Comparison of ENCODE assay signal across 17 cellular contexts in genomic region chr2:46376586-46377286, GRCh38.
DNase-seq lines count a peak whose midpoint lies in the region; ATAC-seq and TF ChIP-seq lines count a peak whose summit lies in the region.
"Had no signal": no experiment of that assay in that cellular context is flagged by ENCODE, and none has a peak within 500 bp of the region (broad histone marks: within the 10 kb centered on the region; RNA-seq: fewer than 3 reads in every experiment).

No MANE protein-coding gene starts in this region.

- H3K4me3 ChIP-seq in thoracic aorta (no peak overlapping the region), right lobe of liver (no peak overlapping the region)
- H3K4me3 ChIP-seq: MG63, tibial nerve had no signal

- DNase-seq in NCI-H446 treated with DMSO at 0.1 percent for 48 hours (lab: John Stamatoyannopoulos, UW) (peak; percentile 78), cerebellar nuclear complex (lab: John Stamatoyannopoulos, UW) (peak; percentile 23 to 37), left lobe of liver (ENCODE audit: low spot score) (no peak), thoracic aorta (ENCODE audit: low spot score) (no peak), right lobe of liver (no peak), RPMI8226 (no peak), CD1c-positive myeloid dendritic cell (ENCODE audit: extremely low spot score) (no peak)
- DNase-seq: activated CD4-positive, alpha-beta T cell treated with anti-CD3 and anti-CD28 coated beads, Interleukin-2, amount 10 ng/mL, durations not matched to agents 24 days and 14 days; activated naive CD4-positive, alpha-beta T cell; activated T-cell treated with anti-CD3 and anti-CD28 coated beads, Interleukin-2, amount 50 U/mL, for 1 hour; EL; HFFc6; MG63; midbrain; NCI-H510A; SHP77 had no signal

- peak; percentile 9 for ATAC-seq in left lobe of liver
- ATAC-seq in thoracic aorta (ENCODE audit: insufficient number of reproducible peaks, low FRiP score, low read depth) = no peak
- ATAC-seq in right lobe of liver = no peak

- peaks cover 19 to 40% of the 10 kb centered on the region in 2 donors for H3K4me1 ChIP-seq in thoracic aorta (ENCODE audit: control insufficient read depth in 1 of 2, low read depth in 2 of 2)
- no peaks in the 10 kb centered on the region for H3K4me1 ChIP-seq in right lobe of liver

- H3K9me3 ChIP-seq in thoracic aorta = no peaks in the 10 kb centered on the region
- H3K9me3 ChIP-seq in right lobe of liver = no peaks in the 10 kb centered on the region
- H3K9me3 ChIP-seq: MG63, tibial nerve had no signal

- H3K27me3 ChIP-seq in thoracic aorta (replicated peaks; ENCODE audit: insufficient read depth) (no peaks in the 10 kb centered on the region), right lobe of liver (no peaks in the 10 kb centered on the region)
- H3K27me3 ChIP-seq: MG63, tibial nerve had no signal

- H3K36me3 ChIP-seq in thoracic aorta (peaks cover 72% of the 10 kb centered on the region), right lobe of liver (peaks cover 33 to 97% (median 65%) of the 10 kb centered on the region in 4 donors)

- WGBS in right lobe of liver (ENCODE audit: insufficient coverage, low coverage, low lambda C conversion rate, missing lambda C conversion rate) = 68% methylated on average over 6 of the region's 10 CpGs

- peak overlapping the region; percentile 30 to 50 for H3K27ac ChIP-seq in thoracic aorta
- no peak overlapping the region for H3K27ac ChIP-seq in right lobe of liver

- no peak for TF ChIP-seq CTCF in thoracic aorta (IDR thresholded peaks at IDR 0.05)
- TF ChIP-seq CTCF in right lobe of liver (IDR thresholded peaks at IDR 0.05) = no peak

- TF ChIP-seq POLR2A in right lobe of liver (IDR thresholded peaks at IDR 0.05) = no peak

- intact Hi-C loops in right lobe of liver (cut with DNase I) = no loop called here

Comparison
In these comparisons a context has a peak if more than half of its experiments do, and no peak if none do; other contexts are left out.
1. DNase-seq: peak in NCI-H446 treated with DMSO at 0.1 percent for 48 hours (single experiment) and cerebellar nuclear complex (2 of 2); none in left lobe of liver (single experiment), thoracic aorta (single experiment), right lobe of liver (0 of 3), RPMI8226 (single experiment) and CD1c-positive myeloid dendritic cell (single experiment).
2. H3K27ac ChIP-seq: peak in thoracic aorta (2 of 2); none in right lobe of liver (0 of 3).